26 cellular contexts compared by ENCODE assay signal in the genomic region with DNA sequence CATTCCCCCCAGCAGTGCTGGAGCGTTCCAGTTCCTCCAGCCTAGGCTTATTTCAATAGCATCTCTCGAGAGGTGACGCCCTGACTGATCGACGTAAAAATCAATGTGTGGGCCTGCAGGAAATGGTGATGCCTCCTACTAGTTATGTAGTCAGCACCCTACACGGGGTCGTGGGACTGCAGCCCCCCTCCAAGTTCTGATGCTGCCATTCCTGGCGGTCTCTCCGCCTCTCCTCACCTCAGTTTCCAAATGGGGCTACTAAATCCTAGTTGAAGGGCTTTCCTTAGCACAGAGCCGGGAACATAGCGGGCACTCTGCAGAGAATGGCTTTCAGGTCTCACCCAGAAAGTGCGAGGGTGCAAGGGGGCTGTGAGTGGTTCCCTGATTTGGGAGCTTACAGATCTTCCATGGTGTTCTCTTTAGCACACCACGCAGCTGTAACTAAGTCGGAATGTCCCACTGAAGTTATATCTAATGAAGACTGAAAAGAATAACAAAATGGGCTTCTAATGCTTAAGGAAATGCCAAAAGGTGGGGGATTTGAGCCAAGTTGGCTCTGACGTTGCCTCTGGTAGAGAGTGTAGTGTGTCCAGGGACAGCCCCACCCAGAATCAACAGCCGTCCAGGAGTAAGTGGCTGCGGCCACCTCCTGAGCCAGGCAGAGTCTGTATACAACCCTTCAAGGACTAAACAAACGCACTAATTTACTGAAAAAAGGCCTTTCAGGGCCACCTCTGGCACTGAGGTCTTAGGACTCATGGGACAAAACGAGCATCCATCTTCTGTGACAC.
DNase-seq lines count a peak whose midpoint lies in the region; ATAC-seq, FAIRE-seq and TF ChIP-seq lines count a peak whose summit lies in the region.
"Had no signal": no experiment of that assay in that cellular context is flagged by ENCODE, and none has a peak within 500 bp of the region (broad histone marks: within the 10 kb centered on the region; RNA-seq: fewer than 3 reads in every experiment).

No MANE protein-coding gene starts in this region.

- no peaks in the 10 kb centered on the region for H3F3A ChIP-seq in GM23338 (replicated peaks; ENCODE audit: low read depth)

- H3K36me3 ChIP-seq in heart right ventricle (no peaks in the 10 kb centered on the region), H1 (ENCODE audit: control insufficient read depth in 2 of 4, insufficient read depth in 4 of 4, low read length in 3 of 4) (no peaks in the 10 kb centered on the region), osteoblast (ENCODE audit: insufficient read depth, low read length) (no peaks in the 10 kb centered on the region), GM23338 (ENCODE audit: insufficient read depth) (no peaks in the 10 kb centered on the region)
- H3K36me3 ChIP-seq: BLaER1, HAP-1 had no signal

- H3K23ac ChIP-seq in H1 (ENCODE audit: insufficient read length): no peak overlapping the region

- no peak overlapping the region for H2BK12ac ChIP-seq in H1 (ENCODE audit: low read depth, low read length)

- no peak overlapping the region for H3K14ac ChIP-seq in H1 (ENCODE audit: insufficient read length)

- H4K91ac ChIP-seq in H1 (replicated peaks; ENCODE audit: insufficient read length, low read length): no peak overlapping the region

- CTCF ChIA-PET in H1 (lab: Charles Lee; ENCODE audit: partially characterized antibody): interaction anchor here (0.6 kb wide), 2 partner anchors 12 to 41 kb away, joined by 3 read pairs; no protein-coding TSS in a partner anchor

- peaks cover 11% of the 10 kb centered on the region; the same call in 2 of the 3 replicates for H3K9me3 Mint-ChIP-seq in GM23338

- H3K27ac ChIP-seq in heart right ventricle (no peak overlapping the region), H1 (ENCODE audit: low read depth, low read length) (no peak overlapping the region), osteoblast (ENCODE audit: low read depth, low read length) (no peak overlapping the region), GM23338 (ENCODE audit: low read depth) (no peak overlapping the region)
- H3K27ac ChIP-seq: 22Rv1, BLaER1, C4-2B, GM23248 had no signal

- H3K27me3 ChIP-seq in heart right ventricle (peaks cover 0 to 14% (median 3%) of the 10 kb centered on the region in 7 donors), H1 (replicated peaks in 1 of 4; ENCODE audit: control insufficient read depth in 3 of 4, extremely low read depth in 1 of 4, insufficient read depth in 3 of 4, low read length in 3 of 4) (no peaks in the 10 kb centered on the region; a peak in 1 of 7 replicates), osteoblast (ENCODE audit: insufficient read depth, low read length) (peaks cover 5% of the 10 kb centered on the region), GM23338 (ENCODE audit: insufficient read depth) (no peaks in the 10 kb centered on the region)

- TF ChIP-seq CTCF in heart right ventricle (IDR thresholded peaks at IDR 0.05) (no peak), H1 (IDR thresholded peaks at IDR 0.05; ENCODE audit: control extremely low read depth in 1 of 3, insufficient read depth in 1 of 3, low read depth in 1 of 3, low read length in 3 of 3) (no peak), osteoblast (IDR thresholded peaks at IDR 0.05; ENCODE audit: extremely low read depth, low read depth, low read length) (no peak), GM23338 (conservative IDR thresholded peaks at IDR 0.05; ENCODE audit: low read depth in 2 of 2) (no peak)

- H3K9me3 ChIP-seq in heart right ventricle (peaks cover 0 to 5% (median 0%) of the 10 kb centered on the region in 11 donors), H1 (ENCODE audit: insufficient read depth in 2 of 2, low read depth in 1 of 2, low read length in 1 of 2) (peaks cover 0 to 3% of the 10 kb centered on the region in 2 experiments; a peak in 1 of 4 replicates), osteoblast (ENCODE audit: low read depth, low read length) (no peaks in the 10 kb centered on the region)
- H3K9me3 ChIP-seq: HAP-1 had no signal

- no peak overlapping the region for H2AFZ ChIP-seq in H1 (ENCODE audit: low read length)
- H2AFZ ChIP-seq in osteoblast (ENCODE audit: low read length): no peak overlapping the region
- no peak overlapping the region for H2AFZ ChIP-seq in GM23338
- H2AFZ ChIP-seq: GM23248 had no signal

- no peak for TF ChIP-seq POLR2A in H1 (IDR thresholded peaks at IDR 0.05; ENCODE audit: control extremely low read depth in 1 of 2, low read depth in 2 of 2, low read length in 2 of 2)

- no peaks in the 10 kb centered on the region for H3K79me2 ChIP-seq in H1 (ENCODE audit: control insufficient read depth in 1 of 2, insufficient read depth in 2 of 2, low read length in 2 of 2)
- H3K79me2 ChIP-seq in osteoblast (ENCODE audit: insufficient read depth, low read length): no peaks in the 10 kb centered on the region
- H3K79me2 ChIP-seq in GM23338 (replicated peaks; ENCODE audit: insufficient read depth): no peaks in the 10 kb centered on the region

- H2BK120ac ChIP-seq in H1 (replicated peaks; ENCODE audit: low read depth, low read length): no peak overlapping the region

- no peak overlapping the region for H4K8ac ChIP-seq in H1 (ENCODE audit: extremely low read depth, insufficient read depth, low read length)

- H3K4me2 ChIP-seq in H1 (ENCODE audit: insufficient read depth in 1 of 2, low read depth in 2 of 2, low read length in 2 of 2): no peak overlapping the region
- no peak overlapping the region for H3K4me2 ChIP-seq in osteoblast (ENCODE audit: insufficient read depth, low read length)
- H3K4me2 ChIP-seq in GM23338: no peak overlapping the region
- H3K4me2 ChIP-seq: BLaER1 had no signal

- no peak for ATAC-seq in heart right ventricle
- no peak for ATAC-seq in GM23338
- no peak for ATAC-seq in GM19035 (IDR thresholded peaks at IDR 0.05; ENCODE audit: unreplicated experiment)
- ATAC-seq: CD8-positive, alpha-beta T cell had no signal

- H3K4me3 Mint-ChIP-seq in GM23338: no peak overlapping the region
- H3K4me3 Mint-ChIP-seq: B cell; CD4-positive, CD25-positive, alpha-beta regulatory T cell; CD8-positive, alpha-beta T cell had no signal

- no peak overlapping the region for H3K27ac Mint-ChIP-seq in GM23338
- H3K27ac Mint-ChIP-seq: B cell; CD4-positive, CD25-positive, alpha-beta regulatory T cell; CD8-positive, alpha-beta T cell had no signal

- H2BK20ac ChIP-seq in H1 (ENCODE audit: low read length): no peak overlapping the region

- no peak for FAIRE-seq in H1 (lab: Jason Lieb, UNC)
- FAIRE-seq: A204.1, GM12891, GM18507, GM19239, H54 had no signal

- H3K9ac ChIP-seq in H1 (replicated peaks in 1 of 4; ENCODE audit: extremely low read depth in 1 of 4, low read depth in 3 of 4, low read length in 3 of 4): no peak overlapping the region
- H3K9ac ChIP-seq: BLaER1, GM23248 had no signal

- H2AK5ac ChIP-seq in H1 (ENCODE audit: low read depth, low read length): 0 out of 2 replicates have a peak overlapping the region, but pooled peaks have one; percentile 39

- H2BK15ac ChIP-seq in H1 (ENCODE audit: low read length): no peak overlapping the region

- no peak overlapping the region for H2BK5ac ChIP-seq in H1 (ENCODE audit: low read depth, low read length)

- no peaks in the 10 kb centered on the region; the same call in none of the 2 replicates for H3K79me1 ChIP-seq in H1 (ENCODE audit: low read depth, low read length)

- peaks cover 14% of the 10 kb centered on the region for H3K4me1 Mint-ChIP-seq in GM23338
- H3K4me1 Mint-ChIP-seq: CD4-positive, CD25-positive, alpha-beta regulatory T cell had no signal

- no peaks in the 10 kb centered on the region for H3K23me2 ChIP-seq in H1 (ENCODE audit: low read depth, low read length)

- H3K18ac ChIP-seq in H1 (ENCODE audit: extremely low read depth, low read length): no peak overlapping the region

- POLR2A ChIA-PET in H1 (lab: Charles Lee; ENCODE audit: partially characterized antibody): no interaction called here

- H3K56ac ChIP-seq in H1 (replicated peaks; ENCODE audit: insufficient read length, low read depth, low read length): no peak overlapping the region

- H3K4me1 ChIP-seq in heart right ventricle (peaks cover 0 to 14% (median 0%) of the 10 kb centered on the region in 9 donors), H1 (replicated peaks in 1 of 4; ENCODE audit: control insufficient read depth in 3 of 4, insufficient read depth in 4 of 4, low read length in 3 of 4) (no peaks in the 10 kb centered on the region), osteoblast (ENCODE audit: insufficient read depth, low read length) (no peaks in the 10 kb centered on the region), GM23338 (ENCODE audit: insufficient read depth) (no peaks in the 10 kb centered on the region)
- H3K4me1 ChIP-seq: Caco-2, HAP-1 had no signal

- no peak overlapping the region for H3K4me3 ChIP-seq in heart right ventricle
- no peak overlapping the region for H3K4me3 ChIP-seq in H1 (ENCODE audit: extremely low read depth in 1 of 4, insufficient read depth in 2 of 4, low read depth in 3 of 4, low read length in 4 of 4)
- H3K4me3 ChIP-seq in osteoblast (ENCODE audit: insufficient read depth, low read length): no peak overlapping the region
- no peak overlapping the region for H3K4me3 ChIP-seq in GM23338
- H3K4me3 ChIP-seq: BLaER1, GM23248, HAP-1 had no signal

- no peak overlapping the region for H4K5ac ChIP-seq in H1 (ENCODE audit: insufficient read length, low read depth, low read length)

- H3K4ac ChIP-seq in H1 (replicated peaks; ENCODE audit: insufficient read length, low read depth, low read length): no peak overlapping the region

- H3K36me3 Mint-ChIP-seq in GM23338 (ENCODE audit: low read depth): peaks cover 4% of the 10 kb centered on the region
- H3K36me3 Mint-ChIP-seq: CD4-positive, CD25-positive, alpha-beta regulatory T cell; CD8-positive, alpha-beta T cell had no signal

- peaks cover 4% of the 10 kb centered on the region for H3K27me3 Mint-ChIP-seq in GM23338 (ENCODE audit: insufficient read depth, low read depth, poor library complexity)
- H3K27me3 Mint-ChIP-seq: B cell; CD4-positive, CD25-positive, alpha-beta regulatory T cell had no signal

- H4K20me1 ChIP-seq in H1 (replicated peaks in 1 of 2; ENCODE audit: control insufficient read depth in 1 of 2, insufficient read depth in 2 of 2, low read length in 2 of 2): no peaks in the 10 kb centered on the region
- H4K20me1 ChIP-seq in osteoblast (ENCODE audit: insufficient read depth, low read length): no peaks in the 10 kb centered on the region
- no peaks in the 10 kb centered on the region for H4K20me1 ChIP-seq in GM23338 (replicated peaks; ENCODE audit: insufficient read depth)
- H4K20me1 ChIP-seq: BLaER1 had no signal

- no peak for TF ChIP-seq RAD21 in H1 (IDR thresholded peaks at IDR 0.05 in 1 of 2, conservative IDR thresholded peaks at IDR 0.05 in 1 of 2; ENCODE audit: low read depth in 2 of 2, low read length in 2 of 2)

- no peak for TF ChIP-seq EP300 in H1 (IDR thresholded peaks at IDR 0.05; ENCODE audit: borderline replicate concordance in 1 of 2, low read depth in 2 of 2, low read length in 2 of 2)

- DNase-seq in cardiac septum (ENCODE audit: low spot score) (peak; percentile 41), heart right ventricle (no peak), H1 (ENCODE audit: low read depth in 1 of 2, low spot score in 2 of 2) (no peak), osteoblast (ENCODE audit: insufficient read length, low spot score, missing footprints) (peak; percentile 68), DMS53 treated with DMSO at 0.1 percent for 48 hours (lab: John Stamatoyannopoulos, UW; ENCODE audit: unreplicated experiment) (no peak), GM23338 (ENCODE audit: low spot score) (no peak)
- DNase-seq in stimulated activated CD4-positive, alpha-beta T cell treated with anti-CD3 and anti-CD28 coated beads, Interleukin-12 subunit alpha, Interleukin-12 subunit beta, amount 100 ng/mL, for 4 hours: no peak
- DNase-seq: Caco-2; CD4-positive, CD25-positive, alpha-beta regulatory T cell; CD8-positive, alpha-beta T cell; DMS153; DMS79; EL; GF-D8; GM23248 had no signal

- H3K9me2 ChIP-seq in GM23338 (ENCODE audit: insufficient read depth): peaks cover 2% of the 10 kb centered on the region; the same call in 1 of the 2 replicates

- 86 to 88% methylated on average over 19 of the region's 19 CpGs for WGBS in heart right ventricle, 2 donors
- WGBS in H1 (ENCODE audit: extremely low coverage in 1 of 2, insufficient coverage in 1 of 2, insufficient read length in 1 of 2, insufficient replicate concordance in 2 of 2, low coverage in 1 of 2, low lambda C conversion rate in 2 of 2, missing lambda C conversion rate in 1 of 2), 2 experiments: 94% methylated on average over 19 of the region's 19 CpGs; no CpG with 5 or more reads in 1 of the 2 experiments

- intact Hi-C loops in cardiac septum (cut with DNase I): no loop called here
- intact Hi-C loops in heart right ventricle (cut with DNase I): no loop called here

Comparison
In these comparisons a context has a peak if more than half of its experiments do, and no peak if none do; other contexts are left out.
1. DNase-seq: peak in cardiac septum (single experiment) and osteoblast (single experiment); none in heart right ventricle (0 of 2), H1 (0 of 2), DMS53 treated with DMSO at 0.1 percent for 48 hours (single experiment), GM23338 (single experiment) and stimulated activated CD4-positive, alpha-beta T cell treated with anti-CD3 and anti-CD28 coated beads, Interleukin-12 subunit alpha, Interleukin-12 subunit beta, amount 100 ng/mL, for 4 hours (single experiment).